In genomic region chr20:48957053-48957481, GRCh38 we compare ENCODE assay signal across 20 cellular contexts. TPM values are rescaled to one million over a fixed set of nuclear protein-coding genes. Genes with fewer than 3 reads are reported as not detected.
DNase-seq lines count a peak whose midpoint lies in the region; ATAC-seq and TF ChIP-seq lines count a peak whose summit lies in the region.
"Had no signal": no experiment of that assay in that cellular context is flagged by ENCODE, and none has a peak within 500 bp of the region (broad histone marks: within the 10 kb centered on the region; RNA-seq: fewer than 3 reads in every experiment).

No MANE protein-coding gene starts in this region.

- peak overlapping the region in 3 of 5 donors; percentile 17 to 28 (median 28) for H3K27ac ChIP-seq in adrenal gland
- peak overlapping the region in 9 of 10 donors; percentile 0 to 77 (median 51) for H3K27ac ChIP-seq in heart right ventricle
- H3K27ac ChIP-seq in psoas muscle = peak overlapping the region; percentile 16
- H3K27ac ChIP-seq: ascending aorta; BLaER1 treated with 17β-estradiol and CSF1 and Interleukin-3, amounts not matched to agents 10 nM and 100 nM; lower lobe of right lung had no signal

- 24 to 50% (median 33%) methylated on average over 2 of the region's 2 CpGs for WGBS in adrenal gland, 4 donors
- WGBS in heart right ventricle, 2 donors = 19 to 28% methylated on average over 2 of the region's 2 CpGs
- 37 to 70% (median 42%) methylated on average over 2 of the region's 2 CpGs for WGBS in psoas muscle, 3 donors

- no peak for TF ChIP-seq POLR2A in adrenal gland (IDR thresholded peaks at IDR 0.05)

- no peaks in the 10 kb centered on the region for H3K9me3 Mint-ChIP-seq in activated CD8-positive, alpha-beta memory T cell treated with anti-CD3 and anti-CD28 coated beads, Interleukin-2, amount 10 ng/mL, durations not matched to agents 7 days and 5 days (ENCODE audit: low read depth)
- H3K9me3 Mint-ChIP-seq: naive B cell had no signal

- H3K27me3 ChIP-seq in adrenal gland (no peaks in the 10 kb centered on the region), heart right ventricle (no peaks in the 10 kb centered on the region), psoas muscle (ENCODE audit: insufficient read depth in 3 of 3, low read length in 2 of 3) (no peaks in the 10 kb centered on the region)
- H3K27me3 ChIP-seq: ascending aorta; BLaER1 treated with 17β-estradiol and CSF1 and Interleukin-3, amounts not matched to agents 10 nM and 100 nM had no signal

- CTCF ChIA-PET in activated CD8-positive, alpha-beta memory T cell treated with anti-CD3 and anti-CD28 coated beads, Interleukin-2, amount 10 ng/mL, durations not matched to agents 7 days and 5 days (lab: Charles Lee) = no interaction called here

- H3K36me3 Mint-ChIP-seq in activated CD8-positive, alpha-beta memory T cell treated with anti-CD3 and anti-CD28 coated beads, Interleukin-2, amount 10 ng/mL, durations not matched to agents 7 days and 5 days = peaks cover 44% of the 10 kb centered on the region

- no peak for DNase-seq in activated CD8-positive, alpha-beta memory T cell treated with anti-CD3 and anti-CD28 coated beads, Interleukin-2, amount 10 ng/mL, durations not matched to agents 7 days and 5 days
- no peak for DNase-seq in activated CD8-positive, alpha-beta memory T cell treated with anti-CD3 and anti-CD28 coated beads, Interleukin-2, amount 50 U/mL, for 4 hours
- no peak for DNase-seq in adrenal gland
- DNase-seq in heart right ventricle = no peak
- DNase-seq in psoas muscle = no peak
- no peak for DNase-seq in MV-4-11 (lab: John Stamatoyannopoulos, UW)
- DNase-seq: 8988T; activated CD4-positive, alpha-beta T cell treated with anti-CD3 and anti-CD28 coated beads for 48 hours; lower lobe of right lung; naive B cell; NCI-H1417 treated with DMSO at 0.1 percent for 48 hours; NCI-H2171 treated with DMSO at 0.1 percent for 48 hours; stimulated activated CD8-positive, alpha-beta memory T cell treated with anti-CD3 and anti-CD28 coated beads, Interleukin-4, amount 100 ng/mL, for 48 hours; substantia nigra; T1000 had no signal

- no peak overlapping the region for H3K4me3 Mint-ChIP-seq in activated CD8-positive, alpha-beta memory T cell treated with anti-CD3 and anti-CD28 coated beads, Interleukin-2, amount 10 ng/mL, durations not matched to agents 7 days and 5 days
- H3K4me3 Mint-ChIP-seq: naive B cell had no signal

- no peaks in the 10 kb centered on the region for H3K9me3 ChIP-seq in adrenal gland (replicated peaks in 1 of 3)
- no peaks in the 10 kb centered on the region for H3K9me3 ChIP-seq in heart right ventricle
- no peaks in the 10 kb centered on the region for H3K9me3 ChIP-seq in psoas muscle
- H3K9me3 ChIP-seq: ascending aorta; BLaER1 treated with 17β-estradiol and CSF1 and Interleukin-3, amounts not matched to agents 10 nM and 100 nM; lower lobe of right lung had no signal

- no peaks in the 10 kb centered on the region for H3K27me3 Mint-ChIP-seq in activated CD8-positive, alpha-beta memory T cell treated with anti-CD3 and anti-CD28 coated beads, Interleukin-2, amount 10 ng/mL, durations not matched to agents 7 days and 5 days
- H3K27me3 Mint-ChIP-seq: naive B cell had no signal

- no peak for ATAC-seq in activated CD8-positive, alpha-beta memory T cell treated with anti-CD3 and anti-CD28 coated beads, Interleukin-2, amount 10 ng/mL, durations not matched to agents 7 days and 5 days
- ATAC-seq in heart right ventricle (peak in 3 of 8 donors; percentile 17 to 43 (median 33)), psoas muscle (no peak), GM19035 (IDR thresholded peaks at IDR 0.05; ENCODE audit: unreplicated experiment) (no peak), GM18861 (IDR thresholded peaks at IDR 0.05; ENCODE audit: unreplicated experiment) (no peak)
- ATAC-seq: lower lobe of right lung had no signal

- intact Hi-C loops in adrenal gland (cut with DNase I) (no loop called here), heart right ventricle (cut with DNase I) (no loop called here), psoas muscle (cut with DNase I) (no loop called here)

- H3K36me3 ChIP-seq in adrenal gland (replicated peaks in 1 of 2) (peaks cover 0 to 67% of the 10 kb centered on the region in 2 donors), heart right ventricle (peaks cover 0 to 98% (median 36%) of the 10 kb centered on the region in 9 donors), psoas muscle (ENCODE audit: insufficient read depth in 1 of 2, low read depth in 1 of 2) (peaks cover 25 to 76% of the 10 kb centered on the region in 2 donors)

- H3K4me3 ChIP-seq in adrenal gland = no peak overlapping the region
- no peak overlapping the region for H3K4me3 ChIP-seq in heart right ventricle
- no peak overlapping the region for H3K4me3 ChIP-seq in psoas muscle
- H3K4me3 ChIP-seq: ascending aorta; BLaER1 treated with 17β-estradiol and CSF1 and Interleukin-3, amounts not matched to agents 10 nM and 100 nM; lower lobe of right lung; smooth muscle cell had no signal

- TF ChIP-seq CTCF in adrenal gland (IDR thresholded peaks at IDR 0.05) = no peak
- no peak for TF ChIP-seq CTCF in heart right ventricle (IDR thresholded peaks at IDR 0.05)
- no peak for TF ChIP-seq CTCF in psoas muscle (IDR thresholded peaks at IDR 0.05)

- peaks cover 6 to 20% of the 10 kb centered on the region in 2 donors for H3K4me1 ChIP-seq in adrenal gland (replicated peaks in 1 of 2)
- H3K4me1 ChIP-seq in heart right ventricle = peaks cover 0 to 24% (median 15%) of the 10 kb centered on the region in 9 donors
- H3K4me1 ChIP-seq in psoas muscle = no peaks in the 10 kb centered on the region
- H3K4me1 ChIP-seq: ascending aorta, lower lobe of right lung had no signal

- peak overlapping the region; percentile 35 for H3K27ac Mint-ChIP-seq in activated CD8-positive, alpha-beta memory T cell treated with anti-CD3 and anti-CD28 coated beads, Interleukin-2, amount 10 ng/mL, durations not matched to agents 7 days and 5 days

- peaks cover 3% of the 10 kb centered on the region for H3K4me1 Mint-ChIP-seq in activated CD8-positive, alpha-beta memory T cell treated with anti-CD3 and anti-CD28 coated beads, Interleukin-2, amount 10 ng/mL, durations not matched to agents 7 days and 5 days
- H3K4me1 Mint-ChIP-seq: naive B cell had no signal

RNA-seq across cellular contexts. Expression of gene ARFGEF2, which starts 35.6 kb away (rescaled TPM):
- total RNA-seq in activated CD8-positive, alpha-beta memory T cell treated with anti-CD3 and anti-CD28 coated beads, Interleukin-2, amount 10 ng/mL, durations not matched to agents 7 days and 5 days = 10 to 100 TPM; 19.0 to 23.7 TPM
- total RNA-seq in adrenal gland (100 to 1,000 TPM in 2 of 8 donors, 10 to 100 TPM in 6; 52.8 to 128 (median 79.4) TPM), heart right ventricle (10 to 100 TPM; 34.1 to 50.0 (median 42.2) TPM), psoas muscle (10 to 100 TPM; 21.3 to 36.1 (median 23.4) TPM)
- polyA plus RNA-seq in adrenal gland (10 to 100 TPM; 17.1 to 80.3 (median 33.1) TPM), heart right ventricle (10 to 100 TPM in 1 of 2 donors, 1 to 10 TPM in 1; 6.2 to 24.4 TPM), psoas muscle (10 to 100 TPM in 2 of 3 donors, 1 to 10 TPM in 1; 7.8 to 23.7 (median 12.5) TPM)
